In the genomic region with DNA sequence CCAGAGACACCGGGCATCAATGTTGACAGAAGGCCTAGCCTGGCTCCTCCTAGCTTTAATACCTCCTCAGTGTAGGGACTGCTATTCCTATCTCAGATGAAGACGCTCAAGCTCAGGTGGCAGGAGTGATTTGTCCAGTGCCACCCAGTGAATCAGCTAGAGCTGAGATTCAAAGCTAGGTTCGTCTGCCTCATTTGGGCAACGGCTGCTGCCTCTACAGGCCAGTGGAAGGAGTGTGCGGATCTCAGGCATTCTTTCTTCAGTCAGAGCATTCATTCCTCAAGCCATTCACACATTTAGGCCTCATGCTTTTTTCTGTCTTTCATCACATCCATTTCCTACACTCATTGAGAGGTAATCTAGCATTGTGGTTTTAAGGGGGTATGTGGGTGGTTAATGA, we compare ENCODE assay signal across 12 cellular contexts. TPM values are rescaled to one million over a fixed set of nuclear protein-coding genes. Genes with fewer than 3 reads are reported as not detected.
DNase-seq lines count a peak whose midpoint lies in the region; ATAC-seq and TF ChIP-seq lines count a peak whose summit lies in the region.
"Had no signal": no experiment of that assay in that cellular context is flagged by ENCODE, and none has a peak within 500 bp of the region (broad histone marks: within the 10 kb centered on the region; RNA-seq: fewer than 3 reads in every experiment).

No MANE protein-coding gene starts in this region.

- no peaks in the 10 kb centered on the region for H3K27me3 ChIP-seq in HAP-1 (ENCODE audit: low read depth)
- H3K27me3 ChIP-seq: right atrium auricular region had no signal

- DNase-seq in AG09309 (ENCODE audit: low read depth) (no peak), HAP-1 (ENCODE audit: low spot score in 2 of 2) (peak; percentile 32 to 42), SW480 (ENCODE audit: low spot score) (peak; percentile 4), iPS-NIHi7 (ENCODE audit: extremely low spot score) (peak; percentile 33), left colon (no peak)
- DNase-seq in activated CD4-positive, CD25-positive, alpha-beta regulatory T cell (lab: John Stamatoyannopoulos, UW), result no peak
- DNase-seq: activated effector memory CD4-positive, alpha-beta T cell treated with Interleukin-2 at 50 U/mL for 16 hours; GF-D8; NCI-H446 treated with DMSO at 0.1 percent for 48 hours had no signal

- in situ Hi-C loops in HAP-1 (cut with MboI; ENCODE audit: low sequenced_read_pairs), result no loop called here

- TF ChIP-seq CTCF in AG09309 (IDR thresholded peaks at IDR 0.05; ENCODE audit: control insufficient read depth, insufficient read depth, low read depth, low read length, missing control alignments), result peak; percentile 31

- intact Hi-C loops in left colon (cut with DNase I, micrococcal nuclease), result no loop called here

- peaks cover 76% of the 10 kb centered on the region for H3K36me3 ChIP-seq in HAP-1 (replicated peaks)

- H3K4me3 ChIP-seq in AG09309 (ENCODE audit: control insufficient read depth, low read depth, low read length) (no peak overlapping the region), HAP-1 (no peak overlapping the region)
- H3K4me3 ChIP-seq: right atrium auricular region had no signal

- H3K9me3 ChIP-seq in HAP-1, result no peaks in the 10 kb centered on the region
- H3K9me3 ChIP-seq: right atrium auricular region had no signal

- no peak for ATAC-seq in GM21528 (IDR thresholded peaks at IDR 0.05; ENCODE audit: low FRiP score, unreplicated experiment)
- no peak for ATAC-seq in HG03442 (IDR thresholded peaks at IDR 0.05; ENCODE audit: unreplicated experiment)
- no peak for ATAC-seq in left colon

- H3K4me1 ChIP-seq in HAP-1, result no peaks in the 10 kb centered on the region
- H3K4me1 ChIP-seq: right atrium auricular region had no signal

RNA-seq across cellular contexts. Expression of a gene that starts 7.3 kb away (rescaled TPM):
- 10 to 100 TPM; 32.8 to 33.4 TPM for total RNA-seq in left colon

RNA-seq across cellular contexts. Expression of a gene that starts 48.6 kb away (rescaled TPM):
- total RNA-seq in left colon, result 1 to 10 TPM; 2.9 to 3.8 TPM

Comparison
In these comparisons a context has a peak if more than half of its experiments do, and no peak if none do; other contexts are left out.
1. DNase-seq: peak in HAP-1 (2 of 2), SW480 (single experiment) and iPS-NIHi7 (single experiment); none in AG09309 (single experiment), activated CD4-positive, CD25-positive, alpha-beta regulatory T cell (0 of 4) and left colon (0 of 2).